In the genomic region with DNA sequence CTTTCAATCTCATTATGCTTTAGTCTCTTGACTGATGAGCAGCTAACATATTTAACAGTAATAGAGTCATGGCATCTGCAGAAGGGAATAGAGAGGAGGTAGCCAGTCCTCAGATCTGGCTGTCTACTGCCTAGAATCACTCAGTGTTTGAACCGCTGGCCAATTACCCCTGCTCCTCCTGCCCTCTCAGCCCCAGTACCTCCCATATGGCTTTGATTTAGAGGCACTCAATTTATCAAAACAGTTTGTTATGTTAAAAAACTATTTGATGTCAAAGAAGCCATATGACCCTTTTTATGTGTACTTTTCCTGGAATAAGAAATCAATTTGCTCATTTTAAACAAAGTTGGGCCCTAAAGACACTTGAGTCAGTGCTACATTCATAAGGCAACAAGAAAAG, we compare ENCODE assay signal across 17 cellular contexts.
"Had no signal": no experiment of that assay in that cellular context is flagged by ENCODE, and none has a peak within 500 bp of the region (broad histone marks: within the 10 kb centered on the region; RNA-seq: fewer than 3 reads in every experiment).

No MANE protein-coding gene starts in this region.

- H3K4me3 ChIP-seq: K562 had no signal

- ATAC-seq: K562 had no signal

- DNase-seq: Kasumi-1, MM.1S, NCI-H1092 treated with DMSO at 0.1 percent for 48 hours, NCI-H1436, NCI-H187, NCI-H2029, NCI-H2081 treated with DMSO at 0.1 percent for 48 hours, NCI-H2171, NCI-H226, NCI-H446, NCI-H510A, NCI-H524 treated with DMSO at 0.1 percent for 48 hours, NCI-H69, NCI-H774, RPMI8226, SHP77 had no signal
